Comparison of ENCODE assay signal across 8 cellular contexts in genomic region chr2:181183878-181184553, GRCh38.
DNase-seq lines count a peak whose midpoint lies in the region; ATAC-seq and TF ChIP-seq lines count a peak whose summit lies in the region.

No MANE protein-coding gene starts in this region.

- TF ChIP-seq CTCF in fibroblast of villous mesenchyme (IDR thresholded peaks at IDR 0.05; ENCODE audit: insufficient read depth, low read depth, low read length) (no peak), WERI-Rb-1 (IDR thresholded peaks at IDR 0.05; ENCODE audit: low read depth, low read length) (no peak)

- no peaks in the 10 kb centered on the region for H3K9me3 ChIP-seq in WERI-Rb-1 (ENCODE audit: severe bottlenecking)

- peak; percentile 96 for ATAC-seq in GM18870 (IDR thresholded peaks at IDR 0.05; ENCODE audit: unreplicated experiment)
- peak; percentile 94 for ATAC-seq in HG02571 (IDR thresholded peaks at IDR 0.05; ENCODE audit: unreplicated experiment)
- peak; percentile 97 for ATAC-seq in HG03575 (IDR thresholded peaks at IDR 0.05; ENCODE audit: extremely low read depth, insufficient number of reproducible peaks, low FRiP score, unreplicated experiment)

- no peaks in the 10 kb centered on the region for H3K27me3 ChIP-seq in WERI-Rb-1 (ENCODE audit: insufficient read depth, low read depth, severe bottlenecking)

- no peaks in the 10 kb centered on the region for H3K36me3 ChIP-seq in WERI-Rb-1

- no peak overlapping the region for H3K27ac ChIP-seq in WERI-Rb-1

- DNase-seq in fibroblast of villous mesenchyme (ENCODE audit: low read depth) (peak; percentile 68), NCI-H2171 treated with DMSO at 0.1 percent for 48 hours (lab: John Stamatoyannopoulos, UW) (no peak), WERI-Rb-1 (no peak), NK-92 (lab: John Stamatoyannopoulos, UW; ENCODE audit: unreplicated experiment) (no peak), cerebellum (ENCODE audit: low spot score) (no peak)

- H3K4me3 ChIP-seq in fibroblast of villous mesenchyme (ENCODE audit: low read depth, low read length), result no peak overlapping the region
- no peak overlapping the region for H3K4me3 ChIP-seq in WERI-Rb-1 (ENCODE audit: low read depth, low read length)
